22 cellular contexts compared by ENCODE assay signal in the genomic region with DNA sequence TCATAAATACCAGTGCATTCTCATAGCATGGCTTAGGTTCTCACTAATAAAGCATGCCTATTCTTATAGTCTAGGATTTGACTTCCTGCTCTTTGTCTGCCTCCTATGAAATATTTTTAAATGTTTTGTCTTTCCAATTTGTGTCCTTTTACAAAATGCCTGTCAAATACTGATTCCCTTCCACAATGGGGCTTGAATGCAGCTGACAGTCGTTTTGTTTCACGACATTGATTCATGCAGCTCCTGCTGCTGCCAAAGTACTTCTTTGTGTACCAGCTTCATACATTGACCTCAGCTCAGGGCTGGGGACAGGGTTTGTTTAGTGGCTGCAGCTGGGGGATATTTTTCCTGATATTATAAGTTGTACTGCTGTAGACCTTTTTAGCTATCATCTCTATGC.
"Had no signal": no experiment of that assay in that cellular context is flagged by ENCODE, and none has a peak within 500 bp of the region (broad histone marks: within the 10 kb centered on the region; RNA-seq: fewer than 3 reads in every experiment).

No MANE protein-coding gene starts in this region.

- H3K27ac Mint-ChIP-seq: activated naive CD4-positive, alpha-beta T cell treated with anti-CD3 and anti-CD28 coated beads, Interleukin-2, amount 50 U/mL, for 24 hours; activated T-cell treated with anti-CD3 and anti-CD28 coated beads, Interleukin-2, amount 50 U/mL, for 72 hours; immature natural killer cell; memory B cell; natural killer cell; stimulated activated memory B cell treated with anti-CD40 and anti-IgM and Interleukin-4, amounts not matched to agents 10 μg/mL and 1 μg/mL and 100 μg/mL, for 72 hours; T-helper 17 cell had no signal

- H3K4me1 Mint-ChIP-seq: activated naive CD4-positive, alpha-beta T cell treated with anti-CD3 and anti-CD28 coated beads, Interleukin-2, amount 50 U/mL, for 24 hours; immature natural killer cell; memory B cell; natural killer cell; stimulated activated memory B cell treated with anti-CD40 and anti-IgM and Interleukin-4, amounts not matched to agents 10 μg/mL and 1 μg/mL and 100 μg/mL, for 72 hours; T-helper 17 cell had no signal

- H3K36me3 ChIP-seq: esophagus muscularis mucosa, gastroesophageal sphincter, heart right ventricle, spleen, tibial artery had no signal

- H3K4me1 ChIP-seq: esophagus muscularis mucosa, gastroesophageal sphincter, heart right ventricle, spleen, tibial artery had no signal

- H3K9me3 ChIP-seq: esophagus muscularis mucosa, gastroesophageal sphincter, heart right ventricle, spleen, tibial artery had no signal

- H3K4me3 ChIP-seq: esophagus muscularis mucosa, gastroesophageal sphincter, heart right ventricle, spleen, tibial artery had no signal

- H3K27ac ChIP-seq: esophagus muscularis mucosa, gastroesophageal sphincter, heart right ventricle, spleen, tibial artery, VCaP had no signal

- H3K27me3 Mint-ChIP-seq: activated naive CD4-positive, alpha-beta T cell treated with anti-CD3 and anti-CD28 coated beads, Interleukin-2, amount 50 U/mL, for 24 hours; memory B cell; stimulated activated memory B cell treated with anti-CD40 and anti-IgM and Interleukin-4, amounts not matched to agents 10 μg/mL and 1 μg/mL and 100 μg/mL, for 72 hours; T-helper 17 cell had no signal

- H3K27me3 ChIP-seq: esophagus muscularis mucosa, gastroesophageal sphincter, heart right ventricle, spleen, tibial artery had no signal

- DNase-seq: activated CD4-positive, alpha-beta T cell treated with anti-CD3 and anti-CD28 coated beads, Interleukin-2, amount 50 U/mL, for 1 hour; activated CD4-positive, CD25-positive, alpha-beta regulatory T cell treated with anti-CD3 and anti-CD28 coated beads, Interleukin-2, amount 50 U/mL, for 72 hours; activated CD8-positive, alpha-beta memory T cell treated with anti-CD3 and anti-CD28 coated beads for 24 hours; activated CD8-positive, alpha-beta memory T cell treated with anti-CD3 and anti-CD28 coated beads, Interleukin-2, amount 50 U/mL, for 48 hours; activated gamma-delta T cell; activated T-cell treated with anti-CD3 and anti-CD28 coated beads, Interleukin-2, amount 50 U/mL, for 72 hours; cerebellar nuclear complex; effector CD8-positive, alpha-beta T cell; heart right ventricle; immature natural killer cell; left ventricle myocardium superior; natural killer cell; spleen; stimulated activated CD4-positive, alpha-beta T cell treated with anti-CD3 and anti-CD28 coated beads, Interleukin-4, amount 100 ng/mL, for 4 hours; T-helper 17 cell; tibial artery had no signal

- ATAC-seq: activated T-cell treated with anti-CD3 and anti-CD28 coated beads, Interleukin-2, amount 50 U/mL, for 72 hours; gastroesophageal sphincter; heart right ventricle; left ventricle myocardium superior; natural killer cell; stimulated activated memory B cell treated with anti-CD40 and anti-IgM and Interleukin-4, amounts not matched to agents 10 μg/mL and 1 μg/mL and 100 μg/mL, for 72 hours; T-helper 17 cell had no signal

- H3K4me3 Mint-ChIP-seq: activated naive CD4-positive, alpha-beta T cell treated with anti-CD3 and anti-CD28 coated beads, Interleukin-2, amount 50 U/mL, for 24 hours; activated T-cell treated with anti-CD3 and anti-CD28 coated beads, Interleukin-2, amount 50 U/mL, for 72 hours; immature natural killer cell; memory B cell; natural killer cell; stimulated activated memory B cell treated with anti-CD40 and anti-IgM and Interleukin-4, amounts not matched to agents 10 μg/mL and 1 μg/mL and 100 μg/mL, for 72 hours; T-helper 17 cell had no signal

- H3K36me3 Mint-ChIP-seq: activated naive CD4-positive, alpha-beta T cell treated with anti-CD3 and anti-CD28 coated beads, Interleukin-2, amount 50 U/mL, for 24 hours; immature natural killer cell; memory B cell; natural killer cell; stimulated activated memory B cell treated with anti-CD40 and anti-IgM and Interleukin-4, amounts not matched to agents 10 μg/mL and 1 μg/mL and 100 μg/mL, for 72 hours had no signal
